12 cellular contexts compared by ENCODE assay signal in genomic region chr14:68942281-68943035, GRCh38. TPM values are rescaled to one million over a fixed set of nuclear protein-coding genes. Genes with fewer than 3 reads are reported as not detected.
DNase-seq lines count a peak whose midpoint lies in the region; ATAC-seq and TF ChIP-seq lines count a peak whose summit lies in the region.
"Had no signal": no experiment of that assay in that cellular context is flagged by ENCODE, and none has a peak within 500 bp of the region (broad histone marks: within the 10 kb centered on the region; RNA-seq: fewer than 3 reads in every experiment).

No MANE protein-coding gene starts in this region.

- no peak for TF ChIP-seq EP300 in upper lobe of left lung (IDR thresholded peaks at IDR 0.05)

- H3K4me3 ChIP-seq in left ventricle myocardium inferior, result no peak overlapping the region
- H3K4me3 ChIP-seq in ascending aorta, result no peak overlapping the region
- H3K4me3 ChIP-seq in mucosa of rectum (ENCODE audit: low read length in 2 of 2), result no peak overlapping the region
- H3K4me3 ChIP-seq in upper lobe of left lung, result no peak overlapping the region

- DNase-seq in left ventricle myocardium inferior, result no peak
- no peak for DNase-seq in left cardiac atrium
- DNase-seq in ascending aorta (ENCODE audit: low spot score in 2 of 2), result no peak
- DNase-seq in upper lobe of left lung, result no peak
- no peak for DNase-seq in ACHN
- no peak for DNase-seq in DMS153 treated with DMSO at 0.1 percent for 48 hours (lab: John Stamatoyannopoulos, UW; ENCODE audit: unreplicated experiment)
- no peak for DNase-seq in COR-L47 (lab: John Stamatoyannopoulos, UW)
- DNase-seq: activated naive CD4-positive, alpha-beta T cell treated with anti-CD3 and anti-CD28 coated beads, Interleukin-2, amount 50 U/mL, for 16 hours; BE2C; NCI-H1930; OCI-M1 had no signal

- H3K4me1 ChIP-seq in left ventricle myocardium inferior, result peaks cover 100% of the 10 kb centered on the region
- peaks cover 63 to 95% of the 10 kb centered on the region in 2 donors for H3K4me1 ChIP-seq in ascending aorta
- H3K4me1 ChIP-seq in mucosa of rectum (ENCODE audit: control insufficient read depth in 2 of 2, insufficient read depth in 2 of 2, low read length in 2 of 2), result peaks cover 74 to 83% of the 10 kb centered on the region in 2 donors
- H3K4me1 ChIP-seq in upper lobe of left lung, result peaks cover 39 to 79% (median 52%) of the 10 kb centered on the region in 4 donors

- H3K27me3 ChIP-seq in left ventricle myocardium inferior (ENCODE audit: low read depth) (no peaks in the 10 kb centered on the region), ascending aorta (no peaks in the 10 kb centered on the region), mucosa of rectum (ENCODE audit: control insufficient read depth in 2 of 2, insufficient read depth in 2 of 2, low read length in 2 of 2) (no peaks in the 10 kb centered on the region), upper lobe of left lung (no peaks in the 10 kb centered on the region)
- H3K27me3 ChIP-seq: BE2C had no signal

- peak overlapping the region; percentile 87 for H3K27ac ChIP-seq in left ventricle myocardium inferior (replicated peaks)
- peak overlapping the region; percentile 92 to 93 for H3K27ac ChIP-seq in ascending aorta
- H3K27ac ChIP-seq in mucosa of rectum (ENCODE audit: low read depth in 2 of 2, low read length in 2 of 2), result peak overlapping the region; percentile 16 to 78
- peak overlapping the region in 2 of 4 donors; percentile 14 to 57 for H3K27ac ChIP-seq in upper lobe of left lung

- no peaks in the 10 kb centered on the region for H3K36me3 ChIP-seq in left ventricle myocardium inferior
- H3K36me3 ChIP-seq in ascending aorta, result peaks cover 0 to 6% of the 10 kb centered on the region in 2 donors
- peaks cover 0 to 3% of the 10 kb centered on the region in 2 donors for H3K36me3 ChIP-seq in mucosa of rectum (ENCODE audit: control insufficient read depth in 2 of 2, insufficient read depth in 2 of 2, low read length in 2 of 2)
- no peaks in the 10 kb centered on the region for H3K36me3 ChIP-seq in upper lobe of left lung
- H3K36me3 ChIP-seq: BE2C had no signal

- ATAC-seq in left cardiac atrium, result no peak
- no peak for ATAC-seq in upper lobe of left lung (ENCODE audit: low FRiP score in 2 of 2)

- H3K9ac ChIP-seq in mucosa of rectum (ENCODE audit: low read depth in 1 of 2, low read length in 2 of 2), result peak overlapping the region in 1 of 2 donors; percentile 24

- TF ChIP-seq POLR2A in upper lobe of left lung (IDR thresholded peaks at IDR 0.05), result no peak

- intact Hi-C loops in left ventricle myocardium inferior (cut with micrococcal nuclease), result no loop called here
- intact Hi-C loops in left cardiac atrium (cut with DNase I), result loop anchor here in 1 of 2 donors (5.0 kb wide), 1 partner anchor 35 kb away; the partner anchor contains the start of gene ACTN1
- intact Hi-C loops in ascending aorta (cut with DNase I), result loop anchor here (5.0 kb wide), 1 partner anchor 150 kb away; the partner anchor contains the start of gene ZFP36L1

- no peaks in the 10 kb centered on the region for H3K9me3 ChIP-seq in left ventricle myocardium inferior (replicated peaks)
- H3K9me3 ChIP-seq in ascending aorta, result no peaks in the 10 kb centered on the region
- no peaks in the 10 kb centered on the region for H3K9me3 ChIP-seq in mucosa of rectum (ENCODE audit: control insufficient read depth in 2 of 2, low read length in 2 of 2)
- no peaks in the 10 kb centered on the region for H3K9me3 ChIP-seq in upper lobe of left lung
- H3K9me3 ChIP-seq: BE2C had no signal

- TF ChIP-seq CTCF in left ventricle myocardium inferior (IDR thresholded peaks at IDR 0.05; ENCODE audit: borderline replicate concordance), result no peak
- TF ChIP-seq CTCF in ascending aorta (IDR thresholded peaks at IDR 0.05), result no peak
- TF ChIP-seq CTCF in upper lobe of left lung (IDR thresholded peaks at IDR 0.05), result no peak

- in situ Hi-C loops in ACHN (cut with HindIII; ENCODE audit: low pct_ligation_motif_present, low pct_unique_long_range_greater_than_20kb, low sequenced_read_pairs), result no loop called here

- WGBS in upper lobe of left lung, 2 donors, result 71 to 79% methylated on average over 11 to 14 of the region's 14 CpGs

RNA-seq across cellular contexts. Expression of gene ACTN1, which starts 36.6 kb away (rescaled TPM):
- total RNA-seq in left ventricle myocardium inferior (75.4 TPM), left cardiac atrium (100 to 1,000 TPM; 160 to 319 TPM), ascending aorta (814 TPM), upper lobe of left lung (100 to 1,000 TPM; 117 to 195 (median 157) TPM)
